In genomic region chr11:132114185-132114584, GRCh38 we compare ENCODE assay signal across 9 cellular contexts.
DNase-seq lines count a peak whose midpoint lies in the region; ATAC-seq and TF ChIP-seq lines count a peak whose summit lies in the region.
"Had no signal": no experiment of that assay in that cellular context is flagged by ENCODE, and none has a peak within 500 bp of the region (broad histone marks: within the 10 kb centered on the region; RNA-seq: fewer than 3 reads in every experiment).

No MANE protein-coding gene starts in this region.

- H3K4me1 ChIP-seq in colonic mucosa, result no peaks in the 10 kb centered on the region
- peaks cover 47% of the 10 kb centered on the region for H3K4me1 ChIP-seq in osteoblast (ENCODE audit: insufficient read depth, low read length)

- no peak overlapping the region for H3K9ac ChIP-seq in colonic mucosa (ENCODE audit: low read depth in 2 of 2, low read length in 2 of 2)

- no peak overlapping the region for H2AFZ ChIP-seq in osteoblast (ENCODE audit: low read length)

- DNase-seq in SHP77 (lab: John Stamatoyannopoulos, UW), result peak; percentile 38 to 47
- DNase-seq in SHP77 treated with DMSO at 0.1 percent for 48 hours (lab: John Stamatoyannopoulos, UW), result no peak
- peak; percentile 41 for DNase-seq in NCI-H2081 treated with DMSO at 0.1 percent for 48 hours (lab: John Stamatoyannopoulos, UW)
- DNase-seq in colonic mucosa, result no peak
- DNase-seq in osteoblast (ENCODE audit: insufficient read length, low spot score, missing footprints), result no peak
- DNase-seq in T1000 (lab: John Stamatoyannopoulos, UW), result no peak
- DNase-seq in activated CD4-positive, CD25-positive, alpha-beta regulatory T cell treated with anti-CD3 and anti-CD28 coated beads, Interleukin-2, amount 50 U/mL, for 72 hours, result no peak
- DNase-seq: naive B cell had no signal

- no peaks in the 10 kb centered on the region for H3K9me3 ChIP-seq in colonic mucosa
- no peaks in the 10 kb centered on the region for H3K9me3 ChIP-seq in osteoblast (ENCODE audit: low read depth, low read length)

- no peak overlapping the region for H3K4me3 ChIP-seq in colonic mucosa
- no peak overlapping the region for H3K4me3 ChIP-seq in osteoblast (ENCODE audit: insufficient read depth, low read length)

- H3K27me3 ChIP-seq in colonic mucosa (no peaks in the 10 kb centered on the region), osteoblast (ENCODE audit: insufficient read depth, low read length) (no peaks in the 10 kb centered on the region)

- H4K20me1 ChIP-seq in osteoblast (ENCODE audit: insufficient read depth, low read length), result no peaks in the 10 kb centered on the region

- intact Hi-C loops in colonic mucosa (cut with DNase I), result no loop called here

- TF ChIP-seq CTCF in colonic mucosa (IDR thresholded peaks at IDR 0.05) (peak; percentile 28), osteoblast (IDR thresholded peaks at IDR 0.05; ENCODE audit: extremely low read depth, low read depth, low read length) (peak; percentile 57)

- peak overlapping the region; percentile 29 for H3K4me2 ChIP-seq in osteoblast (ENCODE audit: insufficient read depth, low read length)

- H3K27ac ChIP-seq in colonic mucosa (no peak overlapping the region), osteoblast (ENCODE audit: low read depth, low read length) (peak overlapping the region; percentile 100)

- no peak for ATAC-seq in GM21447 (IDR thresholded peaks at IDR 0.05; ENCODE audit: unreplicated experiment)

- no peaks in the 10 kb centered on the region for H3K36me3 ChIP-seq in colonic mucosa
- no peaks in the 10 kb centered on the region for H3K36me3 ChIP-seq in osteoblast (ENCODE audit: insufficient read depth, low read length)

- H3K79me2 ChIP-seq in osteoblast (ENCODE audit: insufficient read depth, low read length), result peaks cover 23% of the 10 kb centered on the region

Comparison
In these comparisons a context has a peak if more than half of its experiments do, and no peak if none do; other contexts are left out.
1. DNase-seq: peak in SHP77 (2 of 2) and NCI-H2081 treated with DMSO at 0.1 percent for 48 hours (single experiment); none in SHP77 treated with DMSO at 0.1 percent for 48 hours (single experiment), colonic mucosa (single experiment), osteoblast (single experiment), T1000 (single experiment) and activated CD4-positive, CD25-positive, alpha-beta regulatory T cell treated with anti-CD3 and anti-CD28 coated beads, Interleukin-2, amount 50 U/mL, for 72 hours (single experiment).